In the genomic region with DNA sequence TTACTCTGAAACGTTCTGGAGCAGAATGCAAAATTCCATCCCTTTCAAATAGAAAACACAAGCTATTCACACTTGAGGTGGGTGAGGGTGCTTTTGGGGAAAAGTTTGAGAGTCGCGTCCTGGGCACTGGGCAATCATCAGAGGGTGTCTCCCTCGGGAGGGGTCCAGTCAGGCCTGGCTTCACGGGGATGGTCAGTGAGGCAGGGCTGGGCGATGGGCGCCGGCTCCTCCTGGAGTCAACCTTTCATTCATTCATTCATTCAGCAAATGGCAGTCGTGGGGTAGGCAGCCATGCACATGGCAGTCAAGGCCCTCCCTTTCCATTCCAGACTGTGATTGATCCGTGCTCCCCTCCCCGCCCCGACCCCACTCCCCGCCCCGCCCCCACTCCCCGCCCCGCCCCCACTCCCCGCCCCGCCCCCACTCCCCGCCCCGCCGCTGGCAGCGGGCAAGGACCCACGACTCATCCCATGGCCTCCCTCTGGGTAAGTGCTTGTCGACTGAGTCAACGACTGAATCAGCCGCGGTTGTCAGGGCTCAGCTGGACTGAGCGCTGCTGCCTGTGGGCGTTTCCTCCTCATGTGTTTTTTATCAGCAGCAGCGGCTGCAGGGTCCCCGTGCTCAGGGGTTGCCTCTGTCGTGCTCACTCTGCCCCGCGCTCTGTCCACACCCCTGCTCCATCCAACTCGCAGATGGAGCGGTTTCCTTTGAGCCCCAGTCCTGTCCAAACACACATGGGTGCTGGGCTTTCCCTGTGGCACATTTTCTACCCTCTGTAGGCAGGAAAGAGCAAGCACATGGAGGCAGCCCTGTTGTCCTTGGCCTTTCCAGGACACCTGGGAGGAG, we compare ENCODE assay signal across 8 cellular contexts. TPM values are rescaled to one million over a fixed set of nuclear protein-coding genes. Genes with fewer than 3 reads are reported as not detected.
A peak's percentile ranks its signal among the peaks of the same experiment; 100 is the strongest.
DNase-seq lines count a peak whose midpoint lies in the region; ATAC-seq, FAIRE-seq and TF ChIP-seq lines count a peak whose summit lies in the region.

No MANE protein-coding gene starts in this region.

- peak overlapping the region; percentile 13; the same call in 1 of the 2 replicates for H3K4me2 ChIP-seq in GM12878 (ENCODE audit: control insufficient read depth, insufficient read depth)

- H3K27ac ChIP-seq in GM12878 (ENCODE audit: control insufficient read depth, insufficient read depth) = no peak overlapping the region
- no peak overlapping the region for H3K27ac ChIP-seq in lung (ENCODE audit: low read depth in 1 of 2, low read length in 1 of 2)

- H3K4me3 ChIP-seq in GM12878 = no peak overlapping the region
- no peak overlapping the region for H3K4me3 ChIP-seq in lung

- POLR2A ChIA-PET in GM12878 (lab: Charles Lee) = interaction anchor here (0.6 kb wide), 1 partner anchor 138 kb away, joined by 3 read pairs; no protein-coding TSS in a partner anchor

- DNase-seq in HCEC 1CT (peak; percentile 95), SW 1271 (lab: John Stamatoyannopoulos, UW) (peak; percentile 74 to 81), GM12878 (ENCODE audit: low read depth, low spot score) (no peak), lung (ENCODE audit: low spot score) (peak; percentile 46), GM19240 (ENCODE audit: insufficient read length, low spot score) (no peak), D721Med (ENCODE audit: insufficient read length, low spot score) (no peak), globus pallidus (ENCODE audit: low spot score) (no peak)
- DNase-seq in stimulated activated naive CD8-positive, alpha-beta T cell treated with anti-CD3 and anti-CD28 coated beads, Interleukin-15, Interleukin-2, amounts not matched to agents 100 U/mL and 50 U/mL, for 24 hours = peak; percentile 77

- H4K20me1 ChIP-seq in GM12878 (ENCODE audit: control insufficient read depth, insufficient read depth) = no peaks in the 10 kb centered on the region

- ATAC-seq in GM12878 (peak; percentile 11; the same call in 2 of the 3 replicates), lung (ENCODE audit: insufficient read depth, low FRiP score) (peak; percentile 53)
- ATAC-seq in stimulated activated naive CD8-positive, alpha-beta T cell treated with anti-CD3 and anti-CD28 coated beads, Interleukin-15, Interleukin-2, amounts not matched to agents 100 U/mL and 50 U/mL, for 24 hours = peak; percentile 87

- no TSS peak for BruUV-seq in GM12878 (replicated peaks; lab: Mats Ljungman, UMichigan)

- TF ChIP-seq RAD21 in GM12878 (IDR thresholded peaks at IDR 0.05; ENCODE audit: insufficient read depth, low read depth, low read length) = no peak

- CTCF ChIA-PET in GM12878 (lab: Yijun Ruan, JAX) = interaction anchor here (0.8 to 4.7 kb wide), 6 partner anchors 9 to 1142 kb away, joined by 3 to 20 read pairs (median 6); no protein-coding TSS in a partner anchor

- intact Hi-C loops in GM12878 (cut with micrococcal nuclease; ENCODE audit: unreplicated experiment) = no loop called here

- 30% methylated on average over 22 of the region's 36 CpGs for WGBS in GM12878 (ENCODE audit: insufficient coverage, insufficient replicate concordance, low lambda C conversion rate, missing lambda C conversion rate)
- WGBS in lung, 2 donors = 27 to 30% methylated on average over 35 to 36 of the region's 36 CpGs

- H3K27me3 ChIP-seq in GM12878 (replicated peaks in 1 of 2; ENCODE audit: control insufficient read depth in 2 of 2, insufficient read depth in 2 of 2, low read length in 1 of 2) = no peaks in the 10 kb centered on the region
- no peaks in the 10 kb centered on the region for H3K27me3 ChIP-seq in lung (ENCODE audit: control insufficient read depth, insufficient read depth)

- H2AFZ ChIP-seq in GM12878 (ENCODE audit: control insufficient read depth, low read depth, low read length) = no peak overlapping the region

- no peak for TF ChIP-seq CTCF in GM12878 (IDR thresholded peaks at IDR 0.05 in 2 of 3, conservative IDR thresholded peaks at IDR 0.05 in 1 of 3; ENCODE audit: control insufficient read depth in 2 of 3, extremely low read depth in 1 of 3, insufficient read depth in 1 of 3, low read depth in 3 of 3, low read length in 3 of 3)
- TF ChIP-seq CTCF in lung (IDR thresholded peaks at IDR 0.05; ENCODE audit: control extremely low read depth, extremely low read depth) = no peak
- TF ChIP-seq CTCF in D721Med (IDR thresholded peaks at IDR 0.05; ENCODE audit: insufficient read depth, missing control alignments) = no peak

- no peaks in the 10 kb centered on the region for H3K79me2 ChIP-seq in GM12878 (ENCODE audit: control insufficient read depth, insufficient read depth, low read length)

- H3K9ac ChIP-seq in GM12878 (ENCODE audit: control insufficient read depth, insufficient read depth, low read length) = no peak overlapping the region

- FAIRE-seq in GM12878 (lab: Jason Lieb, UNC) = no peak
- FAIRE-seq in D721Med (lab: Jason Lieb, UNC) = no peak

- peaks cover 11% of the 10 kb centered on the region for H3K4me1 ChIP-seq in GM12878 (ENCODE audit: control insufficient read depth, insufficient read depth, low read length)
- peaks cover 0 to 5% of the 10 kb centered on the region in 2 donors for H3K4me1 ChIP-seq in lung (ENCODE audit: control insufficient read depth in 2 of 2, insufficient read depth in 2 of 2, low read length in 2 of 2)

- in situ Hi-C loops in GM12878 (cut with MboI) = no loop called here

- no peaks in the 10 kb centered on the region for H3K36me3 ChIP-seq in GM12878 (ENCODE audit: control insufficient read depth in 2 of 2, insufficient read depth in 2 of 2, low read length in 1 of 2)
- H3K36me3 ChIP-seq in lung (ENCODE audit: control insufficient read depth in 2 of 2, insufficient read depth in 2 of 2, low read length in 2 of 2) = no peaks in the 10 kb centered on the region

- TF ChIP-seq EP300 in GM12878 (IDR thresholded peaks at IDR 0.05; ENCODE audit: borderline replicate concordance in 1 of 2, control insufficient read depth in 1 of 2, low read depth in 2 of 2, low read length in 2 of 2) = no peak

- H3K9me3 ChIP-seq in GM12878 (replicated peaks; ENCODE audit: control insufficient read depth, insufficient read depth, low read length) = no peaks in the 10 kb centered on the region; the same call in 2 of the 3 replicates
- no peaks in the 10 kb centered on the region for H3K9me3 ChIP-seq in lung (ENCODE audit: control insufficient read depth in 2 of 2, insufficient read depth in 1 of 2, low read length in 1 of 2)

- no peak for TF ChIP-seq POLR2A in GM12878 (IDR thresholded peaks at IDR 0.05; ENCODE audit: low read depth, low read length)

- RAD21 ChIA-PET in GM12878 (lab: Charles Lee; ENCODE audit: unreplicated experiment) = interaction anchor here (1.3 to 2.1 kb wide), 2 partner anchors 10 to 211 kb away, joined by 3 to 5 read pairs; no protein-coding TSS in a partner anchor

- SMC1A ChIA-PET in GM12878 (lab: Charles Lee; ENCODE audit: uncharacterized antibody, unreplicated experiment) = interaction anchor here (1.6 to 3.0 kb wide), 2 partner anchors 10 to 173 kb away, joined by 3 to 15 read pairs; no protein-coding TSS in a partner anchor

TF ChIP-seq in GM12878, 131 proteins besides CTCF, POLR2A, EP300 and RAD21 (continues in another document):
- TF ChIP-seq ZNF24 (IDR thresholded peaks at IDR 0.05) = no peak
- TF ChIP-seq IRF4 (IDR thresholded peaks at IDR 0.05; ENCODE audit: low read depth, low read length) = no peak
- TF ChIP-seq NFXL1 (IDR thresholded peaks at IDR 0.05; ENCODE audit: borderline replicate concordance) = no peak
- TF ChIP-seq LARP7 (IDR thresholded peaks at IDR 0.05) = no peak

RNA-seq across cellular contexts. Expression of a gene that starts 12.5 kb away (rescaled TPM):
- 0.96 and 1.3 TPM in 2 replicates for total RNA-seq in GM12878 (2013; cell fraction: nucleolus; rRNA removed)
- total RNA-seq in GM12878 (2014; rRNA removed) = 0.90 and 1.3 TPM in 2 replicates
- total RNA-seq in GM12878 (2014; rRNA removed; fragmentation: Illumina TruSeq; extraction: Trizol) = 0.40 and 0.46 TPM in 2 replicates
- 0.74 and 1.1 TPM in 2 replicates for total RNA-seq in GM12878 (2021)
- polyA plus RNA-seq in GM12878 (2011; ENCODE audit: low read depth) = 0.38 TPM
- polyA plus RNA-seq in GM12878 (2011; rRNA removed) = 0.23 and 0.43 TPM in 2 replicates
- polyA plus RNA-seq in GM12878 (2011; cell fraction: cytosol; rRNA removed) = 0.52 and 0.63 TPM in 2 replicates
- 0.45 and 0.47 TPM in 2 replicates for polyA plus RNA-seq in GM12878 (2011; cell fraction: nucleus; rRNA removed)
- 1.4 and 2.6 TPM in 2 replicates for polyA plus RNA-seq in GM12878 (2012)
- polyA plus RNA-seq in GM12878 (2014; fragmentation: Illumina TruSeq; extraction: Trizol) = 0.46 and 2.1 TPM in 2 replicates
- polyA plus RNA-seq in GM12878 (2014; fragmentation: Nextera tagmentation; extraction: Ambion mirVana) = under 1 TPM in 1 of 2 experiments, not detected in 1; 0.02 TPM
- 0.80 and 2.0 TPM in 2 replicates for polyA plus RNA-seq in GM12878 (2014; rRNA removed)
- 1 to 10 TPM; 1.2 to 1.4 TPM for polyA plus RNA-seq in GM12878 (2016; fragmentation: Nextera tagmentation; extraction: Ambion mirVana)
- polyA minus RNA-seq in GM12878 (2011; rRNA and poly(A)+ RNA removed) = 0.37 and 0.57 TPM in 2 replicates
- 0.52 and 0.53 TPM in 2 replicates for polyA minus RNA-seq in GM12878 (2011; cell fraction: cytosol; rRNA and poly(A)+ RNA removed)
- polyA minus RNA-seq in GM12878 (2011; cell fraction: nucleus; rRNA and poly(A)+ RNA removed) = 0.36 TPM in 1 of 2 replicates, not detected in the other
- total RNA-seq in lung = 10 to 100 TPM in 1 of 2 donors, 1 to 10 TPM in 1; 9.5 to 23.8 TPM
- 10 to 100 TPM; 19.5 to 25.9 TPM for polyA plus RNA-seq in lung

RNA-seq across cellular contexts. Expression of a gene that starts 45.7 kb away (rescaled TPM):
- 14.4 and 15.0 TPM in 2 replicates for total RNA-seq in GM12878 (2013; cell fraction: nucleolus; rRNA removed)
- total RNA-seq in GM12878 (2014; rRNA removed) (9.7 and 10.4 TPM in 2 replicates), GM12878 (2014; rRNA removed; fragmentation: Illumina TruSeq; extraction: Trizol) (8.1 and 9.4 TPM in 2 replicates), GM12878 (2021) (20.7 TPM in 2 replicates), lung (10 to 100 TPM; 43.1 to 59.8 TPM)
- 4.9 TPM for polyA plus RNA-seq in GM12878 (2011; ENCODE audit: low read depth)
- polyA plus RNA-seq in GM12878 (2011; rRNA removed) (3.9 and 4.9 TPM in 2 replicates), GM12878 (2014; fragmentation: Illumina TruSeq; extraction: Trizol) (9.9 and 10.1 TPM in 2 replicates), GM12878 (2014; fragmentation: Nextera tagmentation; extraction: Ambion mirVana) (1 to 10 TPM; 1.2 to 1.4 TPM), GM12878 (2014; rRNA removed) (12.1 and 13.1 TPM in 2 replicates), GM12878 (2016; fragmentation: Nextera tagmentation; extraction: Ambion mirVana) (1 to 10 TPM; 5.9 to 6.0 TPM), lung (10 to 100 TPM; 21.5 to 22.6 TPM)
- polyA plus RNA-seq in GM12878 (2011; cell fraction: cytosol; rRNA removed) = 6.3 and 6.4 TPM in 2 replicates
- polyA plus RNA-seq in GM12878 (2011; cell fraction: nucleus; rRNA removed) = 7.7 and 10.0 TPM in 2 replicates
- 7.3 and 7.7 TPM in 2 replicates for polyA plus RNA-seq in GM12878 (2012)
- polyA minus RNA-seq in GM12878 (2011; rRNA and poly(A)+ RNA removed) = 4.8 and 10.9 TPM in 2 replicates
- 5.1 and 5.9 TPM in 2 replicates for polyA minus RNA-seq in GM12878 (2011; cell fraction: cytosol; rRNA and poly(A)+ RNA removed)
- 2.2 and 3.4 TPM in 2 replicates for polyA minus RNA-seq in GM12878 (2011; cell fraction: nucleus; rRNA and poly(A)+ RNA removed)

Comparison
In these comparisons a context has a peak if more than half of its experiments do, and no peak if none do; other contexts are left out.
1. DNase-seq: peak in HCEC 1CT (single experiment), SW 1271 (2 of 2), lung (single experiment) and stimulated activated naive CD8-positive, alpha-beta T cell treated with anti-CD3 and anti-CD28 coated beads, Interleukin-15, Interleukin-2, amounts not matched to agents 100 U/mL and 50 U/mL, for 24 hours (single experiment); none in GM12878 (single experiment), GM19240 (single experiment), D721Med (single experiment) and globus pallidus (single experiment).
2. ATAC-seq: peak in every context shown above with its lines; median percentile 87 in stimulated activated naive CD8-positive, alpha-beta T cell treated with anti-CD3 and anti-CD28 coated beads, Interleukin-15, Interleukin-2, amounts not matched to agents 100 U/mL and 50 U/mL, for 24 hours; 53 in lung; 11 in GM12878.
3. RNA of a gene that starts 12.5 kb away (total RNA-seq): 9.5 to 23.8 TPM in lung; 0.40 to 1.3 TPM in GM12878; every median in the first group is over 4 times any median in the second.